1 cellular context compared by ENCODE assay signal in genomic region chr16:22214402-22214801, GRCh38.
TF ChIP-seq lines count a peak whose summit lies in the region.

No MANE protein-coding gene starts in this region.

TF ChIP-seq in HepG2, 621 proteins besides CTCF, POLR2A, EP300 and RAD21 (continued from another document):
- TF ChIP-seq ZNF597 (CRISPR knock-in tag; IDR thresholded peaks at IDR 0.05), result no peak
- no peak for TF ChIP-seq MEF2D (CRISPR knock-in tag; IDR thresholded peaks at IDR 0.05)
- TF ChIP-seq AKAP8 (CRISPR knock-in tag; IDR thresholded peaks at IDR 0.05), result no peak
- no peak for TF ChIP-seq FOSL2 (CRISPR knock-in tag; IDR thresholded peaks at IDR 0.05)
- no peak for TF ChIP-seq NAIF1 (CRISPR knock-in tag; IDR thresholded peaks at IDR 0.05; ENCODE audit: borderline replicate concordance)
- peak; percentile 78; the same call in 1 of the 2 replicates for TF ChIP-seq ZNF770 (CRISPR knock-in tag; IDR thresholded peaks at IDR 0.05)
